Comparison of ENCODE assay signal across 19 cellular contexts in genomic region chr6:41222513-41222912, GRCh38. TPM values are rescaled to one million over a fixed set of nuclear protein-coding genes. Genes with fewer than 3 reads are reported as not detected.
A peak's percentile ranks its signal among the peaks of the same experiment; 100 is the strongest.
DNase-seq lines count a peak whose midpoint lies in the region; ATAC-seq and TF ChIP-seq lines count a peak whose summit lies in the region.
"Had no signal": no experiment of that assay in that cellular context is flagged by ENCODE, and none has a peak within 500 bp of the region (broad histone marks: within the 10 kb centered on the region; RNA-seq: fewer than 3 reads in every experiment).

No MANE protein-coding gene starts in this region.

- peak; percentile 49 for DNase-seq in activated naive CD4-positive, alpha-beta T cell treated with anti-CD3 and anti-CD28 coated beads for 36 hours
- DNase-seq in activated naive CD4-positive, alpha-beta T cell (lab: John Stamatoyannopoulos, UW), result no peak
- peak; percentile 22 for DNase-seq in NOMO-1 treated with DMSO at 0.1 percent for 48 hours (lab: John Stamatoyannopoulos, UW; ENCODE audit: unreplicated experiment)
- no peak for DNase-seq in effector memory CD8-positive, alpha-beta T cell
- DNase-seq in OCI-LY7 (ENCODE audit: low spot score), result no peak
- DNase-seq in activated T-helper 2 cell treated with anti-CD3 and anti-CD28 coated beads, Interferon-gamma antibody, Interleukin-2, Interleukin-4, amounts not matched to agents 10 μg/mL and 5 μg/mL and 100 μg/mL, durations not matched to agents 14 hours and 24 hours and 36 hours (ENCODE audit: low spot score), result no peak
- no peak for DNase-seq in right atrium auricular region (ENCODE audit: low spot score)
- DNase-seq: BE2C; CD8-positive, alpha-beta T cell; DMS79 treated with DMSO at 0.1 percent for 48 hours; GOT3; KBM-7; MM.1S; NCI-H1436; NCI-H2029 treated with DMSO at 0.1 percent for 48 hours; NCI-H510A; NCI-H82 had no signal

- H3K36me3 ChIP-seq in OCI-LY7 (ENCODE audit: insufficient read depth, low read length), result no peaks in the 10 kb centered on the region
- H3K36me3 ChIP-seq in right atrium auricular region, result no peaks in the 10 kb centered on the region
- H3K36me3 ChIP-seq: BE2C, SJSA1 had no signal

- H3K27ac ChIP-seq in OCI-LY7 (ENCODE audit: low read depth, low read length, poor library complexity, severe bottlenecking) (no peak overlapping the region), right atrium auricular region (no peak overlapping the region)
- H3K27ac ChIP-seq: RWPE1, SJSA1 had no signal

- no peaks in the 10 kb centered on the region for H3K27me3 ChIP-seq in right atrium auricular region

- CTCF ChIA-PET in activated naive CD4-positive, alpha-beta T cell treated with anti-CD3 and anti-CD28 coated beads for 36 hours (lab: Charles Lee), result no interaction called here
- CTCF ChIA-PET in OCI-LY7 (lab: Charles Lee; ENCODE audit: unreplicated experiment), result no interaction called here

- peaks cover 6% of the 10 kb centered on the region for H3K4me1 Mint-ChIP-seq in activated naive CD4-positive, alpha-beta T cell treated with anti-CD3 and anti-CD28 coated beads for 36 hours (ENCODE audit: low read depth)
- H3K4me1 Mint-ChIP-seq in effector memory CD8-positive, alpha-beta T cell (ENCODE audit: low read depth in 2 of 2), result no peaks in the 10 kb centered on the region
- peaks cover 3% of the 10 kb centered on the region for H3K4me1 Mint-ChIP-seq in activated T-helper 2 cell treated with anti-CD3 and anti-CD28 coated beads, Interferon-gamma antibody, Interleukin-2, Interleukin-4, amounts not matched to agents 10 μg/mL and 5 μg/mL and 100 μg/mL, durations not matched to agents 14 hours and 24 hours and 36 hours (ENCODE audit: low read depth)

- H3K36me3 Mint-ChIP-seq in activated naive CD4-positive, alpha-beta T cell treated with anti-CD3 and anti-CD28 coated beads for 36 hours (ENCODE audit: low read depth), result no peaks in the 10 kb centered on the region
- no peaks in the 10 kb centered on the region for H3K36me3 Mint-ChIP-seq in effector memory CD8-positive, alpha-beta T cell (ENCODE audit: insufficient read depth)
- no peaks in the 10 kb centered on the region for H3K36me3 Mint-ChIP-seq in activated T-helper 2 cell treated with anti-CD3 and anti-CD28 coated beads, Interferon-gamma antibody, Interleukin-2, Interleukin-4, amounts not matched to agents 10 μg/mL and 5 μg/mL and 100 μg/mL, durations not matched to agents 14 hours and 24 hours and 36 hours (ENCODE audit: low read depth)
- H3K36me3 Mint-ChIP-seq: CD8-positive, alpha-beta T cell had no signal

- H4K20me1 ChIP-seq in OCI-LY7 (ENCODE audit: insufficient read depth, low read length), result no peaks in the 10 kb centered on the region

- no peak overlapping the region for H3K4me3 Mint-ChIP-seq in activated naive CD4-positive, alpha-beta T cell treated with anti-CD3 and anti-CD28 coated beads for 36 hours
- no peak overlapping the region for H3K4me3 Mint-ChIP-seq in effector memory CD8-positive, alpha-beta T cell
- no peak overlapping the region for H3K4me3 Mint-ChIP-seq in activated T-helper 2 cell treated with anti-CD3 and anti-CD28 coated beads, Interferon-gamma antibody, Interleukin-2, Interleukin-4, amounts not matched to agents 10 μg/mL and 5 μg/mL and 100 μg/mL, durations not matched to agents 14 hours and 24 hours and 36 hours (ENCODE audit: low read depth)
- H3K4me3 Mint-ChIP-seq: CD8-positive, alpha-beta T cell had no signal

- H3K4me2 ChIP-seq in OCI-LY7 (ENCODE audit: low read length), result no peak overlapping the region

- H3K9me2 ChIP-seq in OCI-LY7 (ENCODE audit: insufficient read depth, low read length), result no peaks in the 10 kb centered on the region

- H3K9me3 ChIP-seq in OCI-LY7 (ENCODE audit: low read length) (peaks cover 11% of the 10 kb centered on the region), right atrium auricular region (peaks cover 0 to 8% of the 10 kb centered on the region in 2 donors)
- H3K9me3 ChIP-seq: BE2C, SJSA1 had no signal

- no peak for TF ChIP-seq CTCF in OCI-LY7 (conservative IDR thresholded peaks at IDR 0.05; ENCODE audit: low read length)
- TF ChIP-seq CTCF in right atrium auricular region (IDR thresholded peaks at IDR 0.05), result no peak

- H3K79me2 ChIP-seq in OCI-LY7 (ENCODE audit: insufficient read depth, low read depth, low read length), result no peaks in the 10 kb centered on the region

- no peak overlapping the region for H3K27ac Mint-ChIP-seq in activated naive CD4-positive, alpha-beta T cell treated with anti-CD3 and anti-CD28 coated beads for 36 hours
- H3K27ac Mint-ChIP-seq in effector memory CD8-positive, alpha-beta T cell, result peak overlapping the region; percentile 3 to 32
- H3K27ac Mint-ChIP-seq in activated T-helper 2 cell treated with anti-CD3 and anti-CD28 coated beads, Interferon-gamma antibody, Interleukin-2, Interleukin-4, amounts not matched to agents 10 μg/mL and 5 μg/mL and 100 μg/mL, durations not matched to agents 14 hours and 24 hours and 36 hours, result no peak overlapping the region
- H3K27ac Mint-ChIP-seq: CD8-positive, alpha-beta T cell had no signal

- H2AFZ ChIP-seq in OCI-LY7 (ENCODE audit: low read length), result no peak overlapping the region

- no peak for ATAC-seq in effector memory CD8-positive, alpha-beta T cell (replicated peaks)
- ATAC-seq: CD8-positive, alpha-beta T cell had no signal

- H3K4me3 ChIP-seq in OCI-LY7 (ENCODE audit: low read depth, low read length, poor library complexity, severe bottlenecking), result no peak overlapping the region
- no peak overlapping the region for H3K4me3 ChIP-seq in right atrium auricular region
- H3K4me3 ChIP-seq: SJSA1 had no signal

- POLR2A ChIA-PET in OCI-LY7 (lab: Charles Lee), result interaction anchor here (0.6 kb wide), 1 partner anchor 55 kb away, joined by 5 read pairs; no protein-coding TSS in a partner anchor

- H3K4me1 ChIP-seq in OCI-LY7 (ENCODE audit: insufficient read depth, low read length, poor library complexity, severe bottlenecking) (no peaks in the 10 kb centered on the region), right atrium auricular region (no peaks in the 10 kb centered on the region)
- H3K4me1 ChIP-seq: BE2C, SJSA1 had no signal

- no peaks in the 10 kb centered on the region for H3K9me3 Mint-ChIP-seq in activated naive CD4-positive, alpha-beta T cell treated with anti-CD3 and anti-CD28 coated beads for 36 hours
- no peaks in the 10 kb centered on the region for H3K9me3 Mint-ChIP-seq in effector memory CD8-positive, alpha-beta T cell
- peaks cover 5% of the 10 kb centered on the region for H3K9me3 Mint-ChIP-seq in activated T-helper 2 cell treated with anti-CD3 and anti-CD28 coated beads, Interferon-gamma antibody, Interleukin-2, Interleukin-4, amounts not matched to agents 10 μg/mL and 5 μg/mL and 100 μg/mL, durations not matched to agents 14 hours and 24 hours and 36 hours
- H3K9me3 Mint-ChIP-seq: CD8-positive, alpha-beta T cell had no signal

- H3K27me3 Mint-ChIP-seq in activated naive CD4-positive, alpha-beta T cell treated with anti-CD3 and anti-CD28 coated beads for 36 hours (ENCODE audit: low read depth), result no peaks in the 10 kb centered on the region
- peaks cover 21 to 30% of the 10 kb centered on the region in 2 donors for H3K27me3 Mint-ChIP-seq in effector memory CD8-positive, alpha-beta T cell
- H3K27me3 Mint-ChIP-seq in activated T-helper 2 cell treated with anti-CD3 and anti-CD28 coated beads, Interferon-gamma antibody, Interleukin-2, Interleukin-4, amounts not matched to agents 10 μg/mL and 5 μg/mL and 100 μg/mL, durations not matched to agents 14 hours and 24 hours and 36 hours (ENCODE audit: low read depth), result peaks cover 25% of the 10 kb centered on the region

- BruUV-seq in OCI-LY7 (replicated peaks; lab: Mats Ljungman, UMichigan), result no TSS peak

- intact Hi-C loops in activated naive CD4-positive, alpha-beta T cell treated with anti-CD3 and anti-CD28 coated beads for 36 hours (cut with micrococcal nuclease), result no loop called here
- intact Hi-C loops in OCI-LY7 (cut with micrococcal nuclease; ENCODE audit: unreplicated experiment), result no loop called here
- intact Hi-C loops in activated T-helper 2 cell treated with anti-CD3 and anti-CD28 coated beads, Interferon-gamma antibody, Interleukin-2, Interleukin-4, amounts not matched to agents 10 μg/mL and 5 μg/mL and 100 μg/mL, durations not matched to agents 14 hours and 24 hours and 36 hours (cut with micrococcal nuclease), result no loop called here

RNA-seq across cellular contexts. Expression of gene TREML4, which starts 5.6 kb away (rescaled TPM):
- not detected for total RNA-seq in activated naive CD4-positive, alpha-beta T cell treated with anti-CD3 and anti-CD28 coated beads for 36 hours
- total RNA-seq in OCI-LY7 (2014; rRNA removed; shearing (Covaris generic)), result not detected in 2 replicates
- total RNA-seq in OCI-LY7 (2022) (not detected in 2 replicates), right atrium auricular region (not detected)
- total RNA-seq in activated T-helper 2 cell treated with anti-CD3 and anti-CD28 coated beads, Interferon-gamma antibody, Interleukin-2, Interleukin-4, amounts not matched to agents 10 μg/mL and 5 μg/mL and 100 μg/mL, durations not matched to agents 14 hours and 24 hours and 36 hours, result not detected in 2 replicates
- total RNA-seq: CD8-positive, alpha-beta T cell; SJSA1 had no signal

RNA-seq across cellular contexts. Expression of gene TREML2, which starts 21.6 kb away (rescaled TPM):
- 10 to 100 TPM; 12.1 to 12.2 TPM for total RNA-seq in activated naive CD4-positive, alpha-beta T cell treated with anti-CD3 and anti-CD28 coated beads for 36 hours
- total RNA-seq in OCI-LY7 (2014; rRNA removed; shearing (Covaris generic)), result 5.5 and 6.2 TPM in 2 replicates
- total RNA-seq in OCI-LY7 (2022), result 15.1 and 17.4 TPM in 2 replicates
- 3.7 and 3.9 TPM in 2 replicates for total RNA-seq in activated T-helper 2 cell treated with anti-CD3 and anti-CD28 coated beads, Interferon-gamma antibody, Interleukin-2, Interleukin-4, amounts not matched to agents 10 μg/mL and 5 μg/mL and 100 μg/mL, durations not matched to agents 14 hours and 24 hours and 36 hours
- under 1 TPM in 1 of 2 donors, not detected in 1; 0.12 TPM for total RNA-seq in right atrium auricular region
- total RNA-seq: SJSA1 had no signal

RNA-seq across cellular contexts. Expression of gene TREM2, which starts 59.6 kb away (rescaled TPM):
- not detected for total RNA-seq in activated naive CD4-positive, alpha-beta T cell treated with anti-CD3 and anti-CD28 coated beads for 36 hours
- not detected in 2 replicates for total RNA-seq in OCI-LY7 (2014; rRNA removed; shearing (Covaris generic))
- total RNA-seq in OCI-LY7 (2022), result not detected in 2 replicates
- not detected in 2 replicates for total RNA-seq in activated T-helper 2 cell treated with anti-CD3 and anti-CD28 coated beads, Interferon-gamma antibody, Interleukin-2, Interleukin-4, amounts not matched to agents 10 μg/mL and 5 μg/mL and 100 μg/mL, durations not matched to agents 14 hours and 24 hours and 36 hours
- 1 to 10 TPM; 1.6 to 7.0 TPM for total RNA-seq in right atrium auricular region
- total RNA-seq: CD8-positive, alpha-beta T cell; SJSA1 had no signal

Comparison
In these comparisons a context has a peak if more than half of its experiments do, and no peak if none do; other contexts are left out.
1. DNase-seq: peak in activated naive CD4-positive, alpha-beta T cell treated with anti-CD3 and anti-CD28 coated beads for 36 hours (single experiment) and NOMO-1 treated with DMSO at 0.1 percent for 48 hours (single experiment); none in activated naive CD4-positive, alpha-beta T cell (0 of 4), effector memory CD8-positive, alpha-beta T cell (0 of 3), OCI-LY7 (single experiment), activated T-helper 2 cell treated with anti-CD3 and anti-CD28 coated beads, Interferon-gamma antibody, Interleukin-2, Interleukin-4, amounts not matched to agents 10 μg/mL and 5 μg/mL and 100 μg/mL, durations not matched to agents 14 hours and 24 hours and 36 hours (single experiment) and right atrium auricular region (single experiment).
2. H3K27ac Mint-ChIP-seq: peak in effector memory CD8-positive, alpha-beta T cell (2 of 2); none in activated naive CD4-positive, alpha-beta T cell treated with anti-CD3 and anti-CD28 coated beads for 36 hours (single experiment) and activated T-helper 2 cell treated with anti-CD3 and anti-CD28 coated beads, Interferon-gamma antibody, Interleukin-2, Interleukin-4, amounts not matched to agents 10 μg/mL and 5 μg/mL and 100 μg/mL, durations not matched to agents 14 hours and 24 hours and 36 hours (single experiment).